11 cellular contexts compared by ENCODE assay signal in genomic region chr1:40382601-40383000, GRCh38. TPM values are rescaled to one million over a fixed set of nuclear protein-coding genes. Genes with fewer than 3 reads are reported as not detected.
DNase-seq lines count a peak whose midpoint lies in the region; ATAC-seq and TF ChIP-seq lines count a peak whose summit lies in the region.
"Had no signal": no experiment of that assay in that cellular context is flagged by ENCODE, and none has a peak within 500 bp of the region (broad histone marks: within the 10 kb centered on the region; RNA-seq: fewer than 3 reads in every experiment).

No MANE protein-coding gene starts in this region.

- dilution Hi-C loops in mammary epithelial cell (cut with HindIII; ENCODE audit: low sequenced_read_pairs) = no loop called here

- no peaks in the 10 kb centered on the region for H4K20me1 ChIP-seq in mammary epithelial cell (ENCODE audit: insufficient read depth, low read length)

- H3K36me3 ChIP-seq in breast epithelium (no peaks in the 10 kb centered on the region), mammary epithelial cell (ENCODE audit: insufficient read depth, low read length) (no peaks in the 10 kb centered on the region), uterus (no peaks in the 10 kb centered on the region)

- H3K9me3 Mint-ChIP-seq in activated naive CD8-positive, alpha-beta T cell treated with anti-CD3 and anti-CD28 coated beads for 36 hours = no peaks in the 10 kb centered on the region
- no peaks in the 10 kb centered on the region for H3K9me3 Mint-ChIP-seq in memory B cell
- H3K9me3 Mint-ChIP-seq: neural crest cell had no signal

- no TSS peak for BruUV-seq in mammary epithelial cell (replicated peaks; lab: Mats Ljungman, UMichigan)

- CTCF ChIA-PET in mammary epithelial cell (lab: Charles Lee; ENCODE audit: low non-redundant PET) = interaction anchor here (0.6 kb wide), 1 partner anchor 22 kb away, joined by 3 read pairs; no protein-coding TSS in a partner anchor

- no peak overlapping the region for H3K4me2 ChIP-seq in mammary epithelial cell (ENCODE audit: insufficient read depth, low read depth, low read length)

- H3K4me1 Mint-ChIP-seq in activated naive CD8-positive, alpha-beta T cell treated with anti-CD3 and anti-CD28 coated beads for 36 hours = peaks cover 93% of the 10 kb centered on the region
- peaks cover 56% of the 10 kb centered on the region for H3K4me1 Mint-ChIP-seq in memory B cell

- no peak overlapping the region for H2AFZ ChIP-seq in mammary epithelial cell (ENCODE audit: low read depth, low read length)

- H3K27me3 Mint-ChIP-seq in activated naive CD8-positive, alpha-beta T cell treated with anti-CD3 and anti-CD28 coated beads for 36 hours = no peaks in the 10 kb centered on the region
- no peaks in the 10 kb centered on the region for H3K27me3 Mint-ChIP-seq in memory B cell

- H3K36me3 Mint-ChIP-seq in activated naive CD8-positive, alpha-beta T cell treated with anti-CD3 and anti-CD28 coated beads for 36 hours = peaks cover 61% of the 10 kb centered on the region
- H3K36me3 Mint-ChIP-seq in memory B cell = peaks cover 24% of the 10 kb centered on the region

- in situ Hi-C loops in mammary epithelial cell (cut with MboI; ENCODE audit: low sequenced_read_pairs in 2 of 2) = no loop called here

- TF ChIP-seq POLR2A in breast epithelium (IDR thresholded peaks at IDR 0.05) (no peak), uterus (IDR thresholded peaks at IDR 0.05) (no peak)

- H3K79me2 ChIP-seq in mammary epithelial cell (ENCODE audit: insufficient read depth, low read length) = peaks cover 87% of the 10 kb centered on the region

- peak overlapping the region; percentile 99 for H3K27ac Mint-ChIP-seq in activated naive CD8-positive, alpha-beta T cell treated with anti-CD3 and anti-CD28 coated beads for 36 hours
- peak overlapping the region; percentile 100 for H3K27ac Mint-ChIP-seq in memory B cell

- intact Hi-C loops in breast epithelium (cut with DNase I; ENCODE audit: low total_unique reads) = no loop called here
- intact Hi-C loops in mammary epithelial cell (cut with micrococcal nuclease) = no loop called here
- intact Hi-C loops in uterus (cut with DNase I; ENCODE audit: low total_unique reads) = no loop called here

- H3K4me1 ChIP-seq in breast epithelium = peaks cover 0 to 5% of the 10 kb centered on the region in 2 donors
- peaks cover 16% of the 10 kb centered on the region for H3K4me1 ChIP-seq in mammary epithelial cell (ENCODE audit: insufficient read depth, low read length)
- H3K4me1 ChIP-seq in uterus = no peaks in the 10 kb centered on the region

- TF ChIP-seq CTCF in breast epithelium (IDR thresholded peaks at IDR 0.05) = no peak
- TF ChIP-seq CTCF in mammary epithelial cell (conservative IDR thresholded peaks at IDR 0.05 in 1 of 2, IDR thresholded peaks at IDR 0.05 in 1 of 2; ENCODE audit: extremely low read depth in 1 of 2, insufficient read depth in 1 of 2, low read depth in 1 of 2, low read length in 2 of 2) = no peak
- no peak for TF ChIP-seq CTCF in uterus (IDR thresholded peaks at IDR 0.05)

- H3K4me3 Mint-ChIP-seq in activated naive CD8-positive, alpha-beta T cell treated with anti-CD3 and anti-CD28 coated beads for 36 hours = peak overlapping the region; percentile 82
- H3K4me3 Mint-ChIP-seq in memory B cell = peak overlapping the region; percentile 85
- H3K4me3 Mint-ChIP-seq: neural crest cell had no signal

- no peaks in the 10 kb centered on the region for H3K9me3 ChIP-seq in breast epithelium
- H3K9me3 ChIP-seq in mammary epithelial cell (replicated peaks; ENCODE audit: insufficient read depth, low read length) = no peaks in the 10 kb centered on the region
- no peaks in the 10 kb centered on the region for H3K9me3 ChIP-seq in uterus

- peak overlapping the region; percentile 64 to 74 for H3K27ac ChIP-seq in breast epithelium
- H3K27ac ChIP-seq in mammary epithelial cell (ENCODE audit: insufficient read depth, low read depth, low read length) = no peak overlapping the region
- H3K27ac ChIP-seq in uterus = peak overlapping the region; percentile 71 to 72

- H3K4me3 ChIP-seq in breast epithelium (no peak overlapping the region), mammary epithelial cell (replicated peaks in 1 of 3; ENCODE audit: insufficient read depth in 1 of 3, low read depth in 2 of 3, low read length in 3 of 3) (no peak overlapping the region), uterus (no peak overlapping the region)

- DNase-seq in breast epithelium (ENCODE audit: low spot score in 2 of 2) (no peak), mammary epithelial cell (no peak), memory B cell (ENCODE audit: low spot score in 2 of 2) (no peak), uterus (no peak), Ammon's horn (ENCODE audit: low spot score) (no peak), SKM-1 treated with dmso at 0.1 percent for 144 hours (lab: John Stamatoyannopoulos, UW; ENCODE audit: unreplicated experiment) (no peak)
- no peak for DNase-seq in activated naive CD8-positive, alpha-beta T cell treated with anti-CD3 and anti-CD28 coated beads for 36 hours
- DNase-seq: amniotic stem cell, T1000 had no signal

- ATAC-seq in memory B cell (ENCODE audit: low read depth) (no peak), HG03457 (IDR thresholded peaks at IDR 0.05; ENCODE audit: unreplicated experiment) (no peak)

- no peak overlapping the region for H3K9ac ChIP-seq in mammary epithelial cell (ENCODE audit: insufficient read depth, low read length)

- H3K27me3 ChIP-seq in breast epithelium (no peaks in the 10 kb centered on the region), mammary epithelial cell (ENCODE audit: insufficient read depth, low read length) (no peaks in the 10 kb centered on the region), uterus (no peaks in the 10 kb centered on the region)

RNA-seq across cellular contexts. Expression of gene SMAP2, which starts 9.1 kb away (rescaled TPM):
- 10 to 100 TPM; 27.2 to 64.2 (median 33.1) TPM for total RNA-seq in breast epithelium
- total RNA-seq in mammary epithelial cell = 10 to 100 TPM; 17.5 to 20.5 TPM
- 17.2 TPM for polyA plus RNA-seq in mammary epithelial cell
- 39.2 TPM for polyA minus RNA-seq in mammary epithelial cell
- total RNA-seq in activated naive CD8-positive, alpha-beta T cell treated with anti-CD3 and anti-CD28 coated beads for 36 hours = 100 to 1,000 TPM; 160 to 162 TPM
- total RNA-seq in uterus = 10 to 100 TPM; 11.1 to 24.8 (median 18.6) TPM
